ENCODE assay signal across 8 cellular contexts in the genomic region with DNA sequence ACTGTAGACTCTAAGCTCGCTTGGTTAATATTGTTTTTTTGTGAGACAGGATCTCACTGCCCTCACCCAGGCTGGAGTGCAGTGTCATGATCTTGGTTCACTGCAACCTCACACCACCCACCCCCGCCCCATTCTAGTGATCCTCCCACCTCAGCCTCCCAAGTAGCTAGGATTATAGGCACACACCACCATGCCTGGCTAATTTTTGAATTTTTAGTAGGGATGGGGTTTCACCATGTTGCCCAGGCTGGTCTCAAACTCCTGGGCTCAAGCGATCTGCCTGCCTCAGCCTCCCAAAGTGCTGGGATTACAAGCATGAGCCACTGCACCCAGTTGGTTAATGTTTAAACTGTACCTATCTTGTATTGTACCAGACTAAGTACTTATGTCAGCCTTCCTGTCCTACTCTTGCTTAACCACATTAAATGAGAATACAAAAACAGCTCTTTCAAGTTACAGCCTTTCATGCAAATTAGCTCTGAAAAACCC. TPM values are rescaled to one million over a fixed set of nuclear protein-coding genes. Genes with fewer than 3 reads are reported as not detected.
DNase-seq lines count a peak whose midpoint lies in the region; ATAC-seq, FAIRE-seq and TF ChIP-seq lines count a peak whose summit lies in the region.
"Not testable (repeated sequence)": the region's sequence is repeated elsewhere in the genome, so short reads cannot be mapped to it uniquely, and the experiment has no call there.

No MANE protein-coding gene starts in this region.

- not testable (repeated sequence) for H3K36me3 Mint-ChIP-seq in activated naive CD4-positive, alpha-beta T cell treated with anti-CD3 and anti-CD28 coated beads, Interleukin-2, amount 50 U/mL, for 72 hours

- not testable (repeated sequence) for H2AFZ ChIP-seq in OCI-LY7 (ENCODE audit: low read length); HepG2 (ENCODE audit: low read length)

- H3K27ac ChIP-seq in 22Rv1 (peak overlapping the region; percentile 56), OCI-LY7 (ENCODE audit: low read depth, low read length, poor library complexity, severe bottlenecking) (peak overlapping the region; percentile 31), HepG2 (ENCODE audit: extremely low read length, insufficient read depth, low read length) (peak overlapping the region; percentile 51)

- H3K79me2 ChIP-seq in OCI-LY7 (ENCODE audit: insufficient read depth, low read depth, low read length) = peaks cover 99% of the 10 kb centered on the region
- peaks cover 90% of the 10 kb centered on the region for H3K79me2 ChIP-seq in HepG2 (ENCODE audit: insufficient read depth, low read length)

- not testable (repeated sequence) for H3K9me3 Mint-ChIP-seq in activated naive CD4-positive, alpha-beta T cell treated with anti-CD3 and anti-CD28 coated beads, Interleukin-2, amount 50 U/mL, for 72 hours

- not testable (repeated sequence) for TF ChIP-seq CTCF in 22Rv1 (IDR thresholded peaks at IDR 0.05); OCI-LY7 (conservative IDR thresholded peaks at IDR 0.05; ENCODE audit: low read length); HepG2 (CRISPR knock-in tag; IDR thresholded peaks at IDR 0.05)

- CTCF ChIA-PET in OCI-LY7 (lab: Charles Lee; ENCODE audit: unreplicated experiment) = interaction anchor here (1.2 kb wide), 1 partner anchor 27 kb away, joined by 3 read pairs; no protein-coding TSS in a partner anchor
- CTCF ChIA-PET in HepG2 (lab: Yijun Ruan, JAX; ENCODE audit: low intra/inter-chr PET ratio, low total read pairs) = not testable (repeated sequence)

- not testable (repeated sequence) for H3K27ac Mint-ChIP-seq in activated naive CD4-positive, alpha-beta T cell treated with anti-CD3 and anti-CD28 coated beads, Interleukin-2, amount 50 U/mL, for 72 hours

- H3K27me3 ChIP-seq in HepG2 (ENCODE audit: control insufficient read depth in 1 of 2, insufficient read depth in 2 of 2, low read length in 2 of 2) = not testable (repeated sequence)

- WGBS in HepG2 (ENCODE audit: low lambda C conversion rate) = 12% methylated on average over 3 of the region's 3 CpGs

- not testable (repeated sequence) for H3K9ac ChIP-seq in HepG2 (ENCODE audit: insufficient read depth, low read depth, low read length)

- DNase-seq in OCI-LY7 (ENCODE audit: low spot score) (peak; percentile 51), HepG2 (ENCODE audit: low spot score) (peak; percentile 85)
- DNase-seq in activated naive CD4-positive, alpha-beta T cell treated with anti-CD3 and anti-CD28 coated beads, Interleukin-2, amount 50 U/mL, for 72 hours (ENCODE audit: low spot score in 2 of 2) = not testable (repeated sequence)

- FAIRE-seq in HepG2 (lab: Jason Lieb, UNC) = peak; percentile 36

- POLR2A ChIA-PET in OCI-LY7 (lab: Charles Lee) (interaction anchor here (1.1 to 3.8 kb wide), 5 partner anchors 10 to 28 kb away, joined by 3 to 12 read pairs (median 4); no protein-coding TSS in a partner anchor), HepG2 (lab: Yijun Ruan, JAX) (interaction anchor here (1.1 kb wide), 1 partner anchor 8 kb away, joined by 3 read pairs; no protein-coding TSS in a partner anchor)

- TF ChIP-seq POLR2A in HepG2 (IDR thresholded peaks at IDR 0.05; ENCODE audit: insufficient read depth in 1 of 2, low read depth in 2 of 2, low read length in 2 of 2) = not testable (repeated sequence)

- intact Hi-C loops in OCI-LY7 (cut with micrococcal nuclease; ENCODE audit: unreplicated experiment) = not testable (repeated sequence)
- intact Hi-C loops in HepG2 (cut with micrococcal nuclease; ENCODE audit: unreplicated experiment) = loop anchor here (2.0 kb wide), 1 partner anchor 38 kb away; no protein-coding TSS in a partner anchor

- not testable (repeated sequence) for H3K9me2 ChIP-seq in OCI-LY7 (ENCODE audit: insufficient read depth, low read length)

- BruUV-seq in OCI-LY7 (replicated peaks; lab: Mats Ljungman, UMichigan); HepG2 (replicated peaks; lab: Mats Ljungman, UMichigan): not testable (repeated sequence)

- TF ChIP-seq RAD21 in HepG2 (CRISPR knock-in tag; IDR thresholded peaks at IDR 0.05) = not testable (repeated sequence)

- H3K4me1 ChIP-seq in OCI-LY7 (ENCODE audit: insufficient read depth, low read length, poor library complexity, severe bottlenecking) = peaks cover 35% of the 10 kb centered on the region
- peaks cover 49% of the 10 kb centered on the region for H3K4me1 ChIP-seq in HepG2 (ENCODE audit: insufficient read depth, low read length)

- peaks cover 17% of the 10 kb centered on the region for H3K36me3 ChIP-seq in OCI-LY7 (ENCODE audit: insufficient read depth, low read length)
- not testable (repeated sequence) for H3K36me3 ChIP-seq in HepG2 (replicated peaks in 1 of 2; ENCODE audit: control insufficient read depth in 1 of 2, insufficient read depth in 2 of 2, low read length in 2 of 2)

- ATAC-seq in GM18499 (IDR thresholded peaks at IDR 0.05; ENCODE audit: insufficient read depth, unreplicated experiment) (peak; percentile 77), GM19463 (IDR thresholded peaks at IDR 0.05; ENCODE audit: unreplicated experiment) (peak; percentile 98), HG02759 (IDR thresholded peaks at IDR 0.05; ENCODE audit: unreplicated experiment) (peak; percentile 82), HG03378 (IDR thresholded peaks at IDR 0.05; ENCODE audit: unreplicated experiment) (peak; percentile 77), HepG2 (peak; percentile 96)
- peak; percentile 61 to 79 for ATAC-seq in activated naive CD4-positive, alpha-beta T cell treated with anti-CD3 and anti-CD28 coated beads, Interleukin-2, amount 50 U/mL, for 72 hours

- H3K9me3 ChIP-seq in OCI-LY7 (ENCODE audit: low read length); HepG2 (ENCODE audit: low read length): not testable (repeated sequence)

- H4K20me1 ChIP-seq in OCI-LY7 (ENCODE audit: insufficient read depth, low read length) (peaks cover 29% of the 10 kb centered on the region), HepG2 (ENCODE audit: insufficient read depth, low read length) (peaks cover 14% of the 10 kb centered on the region; the same call in 1 of the 2 replicates)

- in situ Hi-C loops in HepG2 (cut with HindIII; ENCODE audit: extremely low pct_ligation_motif_present, low pct_unique_long_range_greater_than_20kb) = not testable (repeated sequence)

- H3K4me3 ChIP-seq in OCI-LY7 (ENCODE audit: low read depth, low read length, poor library complexity, severe bottlenecking) (peak overlapping the region; percentile 39), HepG2 (replicated peaks in 1 of 3; ENCODE audit: insufficient read depth in 1 of 3, low read depth in 2 of 3, low read length in 3 of 3) (peak overlapping the region in 1 of 3 experiments; percentile 18; a peak in 1 of 6 replicates)

- H3K4me2 ChIP-seq in OCI-LY7 (ENCODE audit: low read length) (peak overlapping the region; percentile 68), HepG2 (ENCODE audit: low read depth, low read length) (peak overlapping the region; percentile 68)

- not testable (repeated sequence) for TF ChIP-seq EP300 in HepG2 (IDR thresholded peaks at IDR 0.05; ENCODE audit: low read depth in 2 of 2, low read length in 2 of 2); HepG2 (CRISPR knock-in tag; IDR thresholded peaks at IDR 0.05; ENCODE audit: borderline replicate concordance)

TF ChIP-seq in HepG2, 621 proteins besides CTCF, POLR2A, EP300 and RAD21 (continues in another document):
- TF ChIP-seq GATAD2A (CRISPR knock-in tag; IDR thresholded peaks at IDR 0.05) = peak; percentile 60; the same call in 1 of the 2 replicates
- peak; percentile 11; the same call in 1 of the 2 replicates for TF ChIP-seq ETV5 (CRISPR knock-in tag; IDR thresholded peaks at IDR 0.05; ENCODE audit: borderline replicate concordance)
- peak; percentile 88 for TF ChIP-seq CEBPG (CRISPR knock-in tag; IDR thresholded peaks at IDR 0.05)
- TF ChIP-seq SOX6 (IDR thresholded peaks at IDR 0.05) = not testable (repeated sequence)
- peak; percentile 35; the same call in 1 of the 2 replicates for TF ChIP-seq SOX6 (CRISPR knock-in tag; IDR thresholded peaks at IDR 0.05)
- TF ChIP-seq ZNF292 (CRISPR knock-in tag; IDR thresholded peaks at IDR 0.05; ENCODE audit: borderline replicate concordance, low read depth) = peak; percentile 72; the same call in 1 of the 2 replicates
- TF ChIP-seq ZMYM2 (CRISPR knock-in tag; IDR thresholded peaks at IDR 0.05) = peak; percentile 29; the same call in 1 of the 2 replicates
- peak; percentile 67 for TF ChIP-seq SAP130 (CRISPR knock-in tag; IDR thresholded peaks at IDR 0.05; ENCODE audit: low read depth)
- 0 out of 2 replicates have a peak, but pooled peaks have one; percentile 15 for TF ChIP-seq MED1 (CRISPR knock-in tag; IDR thresholded peaks at IDR 0.05)

RNA-seq across cellular contexts. Expression of a gene that starts 22.9 kb away (rescaled TPM):
- total RNA-seq in OCI-LY7 (2014; rRNA removed; shearing (Covaris generic)) = 55.7 and 62.7 TPM in 2 replicates
- 74.5 and 79.3 TPM in 2 replicates for total RNA-seq in OCI-LY7 (2022)
- 10 to 100 TPM; 35.3 to 42.0 TPM for total RNA-seq in activated naive CD4-positive, alpha-beta T cell treated with anti-CD3 and anti-CD28 coated beads, Interleukin-2, amount 50 U/mL, for 72 hours
- total RNA-seq in HepG2 (2016; rRNA removed; fragmentation: Illumina TruSeq; extraction: Trizol) = 24.2 and 39.5 TPM in 2 replicates
- 38.6 and 41.2 TPM in 2 replicates for total RNA-seq in HepG2 (2016; cell fraction: cytosol; rRNA removed; fragmentation: Illumina TruSeq; extraction: Trizol; ENCODE audit: low read depth)
- 22.3 and 34.2 TPM in 2 replicates for total RNA-seq in HepG2 (2016; cell fraction: insoluble cytoplasmic fraction; rRNA removed; fragmentation: Illumina TruSeq; extraction: Trizol)
- total RNA-seq in HepG2 (2016; cell fraction: membrane; rRNA removed; fragmentation: Illumina TruSeq; extraction: Trizol) = 16.3 and 20.2 TPM in 2 replicates
- total RNA-seq in HepG2 (2016; cell fraction: nucleus; rRNA removed; fragmentation: Illumina TruSeq; extraction: Trizol) = 35.8 and 43.2 TPM in 2 replicates
- 14.2 and 15.0 TPM in 2 replicates for polyA plus RNA-seq in HepG2 (2011; rRNA removed)
- polyA plus RNA-seq in HepG2 (2011; cell fraction: cytosol; rRNA removed) = 9.9 and 13.4 TPM in 2 replicates
- 12.6 and 13.9 TPM in 2 replicates for polyA plus RNA-seq in HepG2 (2011; cell fraction: nucleus; rRNA removed)
- 17.9 and 19.6 TPM in 2 replicates for polyA plus RNA-seq in HepG2 (2012)
- 1.1 and 1.3 TPM in 2 replicates for polyA plus RNA-seq in HepG2 (2016; cell fraction: cytosol; fragmentation: Illumina TruSeq; extraction: Trizol; ENCODE audit: low read depth)
- 22.9 and 27.7 TPM in 2 replicates for polyA plus RNA-seq in HepG2 (2016; cell fraction: insoluble cytoplasmic fraction; fragmentation: Illumina TruSeq; extraction: Trizol; ENCODE audit: low read depth)
- polyA plus RNA-seq in HepG2 (2016; cell fraction: membrane; fragmentation: Illumina TruSeq; extraction: Trizol; ENCODE audit: low read depth) = 1.8 and 2.5 TPM in 2 replicates
- 32.2 and 33.2 TPM in 2 replicates for polyA plus RNA-seq in HepG2 (2016; cell fraction: nucleus; fragmentation: Illumina TruSeq; extraction: Trizol; ENCODE audit: insufficient read depth, low read depth)
- polyA minus RNA-seq in HepG2 (2011; rRNA and poly(A)+ RNA removed; ENCODE audit: low replicate concordance) = 24.6 and 37.4 TPM in 2 replicates
- 22.9 and 27.3 TPM in 2 replicates for polyA minus RNA-seq in HepG2 (2011; cell fraction: cytosol; rRNA and poly(A)+ RNA removed)
- 75.8 and 79.7 TPM in 2 replicates for polyA minus RNA-seq in HepG2 (2011; cell fraction: nucleus; rRNA and poly(A)+ RNA removed)
